Comparison of ENCODE assay signal across 27 cellular contexts in the genomic region with DNA sequence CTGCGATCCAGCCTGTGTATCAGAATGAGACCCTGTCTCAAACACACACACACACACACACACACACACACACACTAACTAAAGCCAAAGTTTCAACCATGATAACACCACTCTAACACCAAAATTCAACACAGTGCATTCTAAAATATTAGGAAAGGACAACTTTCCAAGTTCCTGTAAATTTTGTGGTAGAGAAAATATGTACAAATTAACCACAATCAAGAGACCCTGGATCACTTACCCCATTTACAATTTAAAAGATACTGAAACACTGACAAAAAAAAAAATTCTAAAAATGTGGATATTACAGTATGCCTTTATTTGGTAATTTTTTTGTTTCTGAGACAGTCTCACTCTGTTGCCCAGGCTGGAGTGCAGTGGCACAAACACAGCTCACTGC. TPM values are rescaled to one million over a fixed set of nuclear protein-coding genes. Genes with fewer than 3 reads are reported as not detected.
DNase-seq lines count a peak whose midpoint lies in the region; ATAC-seq and TF ChIP-seq lines count a peak whose summit lies in the region.
"Had no signal": no experiment of that assay in that cellular context is flagged by ENCODE, and none has a peak within 500 bp of the region (broad histone marks: within the 10 kb centered on the region; RNA-seq: fewer than 3 reads in every experiment).

No MANE protein-coding gene starts in this region.

- H3K56ac ChIP-seq in H9 (ENCODE audit: insufficient read length, low read depth, low read length), result no peak overlapping the region

- no peak overlapping the region for H2AK5ac ChIP-seq in H9 (ENCODE audit: insufficient read length, low read length)

- H3K4me1 ChIP-seq in H9 (ENCODE audit: insufficient read depth, low read length), result no peaks in the 10 kb centered on the region; the same call in 1 of the 2 replicates
- H3K4me1 ChIP-seq: Caco-2 had no signal

- H3K27ac Mint-ChIP-seq in H9, result peak overlapping the region in 2 of 3 experiments; percentile 6 to 40; a peak in 2 of 7 replicates
- H3K27ac Mint-ChIP-seq in T-helper 17 cell, result no peak overlapping the region
- H3K27ac Mint-ChIP-seq in endothelial cell (ENCODE audit: unreplicated experiment), result peak overlapping the region; percentile 13
- H3K27ac Mint-ChIP-seq: B cell; CD8-positive, alpha-beta T cell; T-cell had no signal

- no peak overlapping the region for H3K14ac ChIP-seq in H9 (ENCODE audit: insufficient read depth, low read length)

- no peak overlapping the region for H3K4me3 Mint-ChIP-seq in H9
- peak overlapping the region; percentile 5 for H3K4me3 Mint-ChIP-seq in T-helper 17 cell
- no peak overlapping the region for H3K4me3 Mint-ChIP-seq in endothelial cell (ENCODE audit: unreplicated experiment)
- H3K4me3 Mint-ChIP-seq: B cell; CD8-positive, alpha-beta T cell; T-cell had no signal

- peaks cover 8% of the 10 kb centered on the region in 2 experiments for H3K9me3 Mint-ChIP-seq in H9
- H3K9me3 Mint-ChIP-seq in endothelial cell (ENCODE audit: unreplicated experiment), result no peaks in the 10 kb centered on the region

- no peak overlapping the region for H2BK5ac ChIP-seq in H9 (ENCODE audit: insufficient read length, low read length)

- no peak overlapping the region for H3K18ac ChIP-seq in H9 (ENCODE audit: insufficient read length, low read depth, low read length)

- no peak overlapping the region for H3K4ac ChIP-seq in H9 (ENCODE audit: low read depth, low read length)

- H4K91ac ChIP-seq in H9 (ENCODE audit: insufficient read length, low read depth, low read length), result no peak overlapping the region

- ATAC-seq in T-helper 17 cell (no peak), GM18867 (IDR thresholded peaks at IDR 0.05; ENCODE audit: unreplicated experiment) (no peak), GM21528 (IDR thresholded peaks at IDR 0.05; ENCODE audit: low FRiP score, unreplicated experiment) (no peak)
- ATAC-seq: CD8-positive, alpha-beta T cell; PC-3; T-cell had no signal

- H2AFZ ChIP-seq in H9 (ENCODE audit: low read length), result no peak overlapping the region

- H2BK15ac ChIP-seq in H9 (ENCODE audit: low read depth, low read length), result no peak overlapping the region

- H3K27me3 Mint-ChIP-seq in H9 (ENCODE audit: low read depth), result no peaks in the 10 kb centered on the region
- H3K27me3 Mint-ChIP-seq in T-helper 17 cell, result no peaks in the 10 kb centered on the region
- H3K27me3 Mint-ChIP-seq in endothelial cell (ENCODE audit: unreplicated experiment), result peaks cover 2% of the 10 kb centered on the region
- H3K27me3 Mint-ChIP-seq: B cell, T-cell had no signal

- no peak overlapping the region for H2BK12ac ChIP-seq in H9 (ENCODE audit: insufficient read length, low read depth, low read length)

- H4K20me1 ChIP-seq in H9 (ENCODE audit: control insufficient read depth, insufficient read depth, insufficient read length), result no peaks in the 10 kb centered on the region

- no peak overlapping the region for H4K5ac ChIP-seq in H9 (ENCODE audit: insufficient read length, low read depth, low read length)

- H3K79me2 ChIP-seq in H9 (ENCODE audit: insufficient read depth, low read length), result peaks cover 17% of the 10 kb centered on the region; the same call in 1 of the 2 replicates

- no peak overlapping the region for H3K4me2 ChIP-seq in H9 (ENCODE audit: insufficient read depth, insufficient read length, low read length)

- H3T11ph ChIP-seq in H9 (ENCODE audit: low read length), result no peak overlapping the region

- no peak overlapping the region for H3K23ac ChIP-seq in H9 (ENCODE audit: insufficient read length, low read depth, low read length)

- no peaks in the 10 kb centered on the region for H3K27me3 ChIP-seq in H9 (ENCODE audit: insufficient read depth, low read length)
- H3K27me3 ChIP-seq: SJSA1 had no signal

- no peak overlapping the region for H3K27ac ChIP-seq in H9 (ENCODE audit: insufficient read length, low read depth, low read length)
- H3K27ac ChIP-seq: SJSA1 had no signal

- TF ChIP-seq CTCF in H9 (conservative IDR thresholded peaks at IDR 0.05), result no peak
- TF ChIP-seq CTCF in endothelial cell (IDR thresholded peaks at IDR 0.05; ENCODE audit: unreplicated experiment), result no peak

- H2BK20ac ChIP-seq in H9 (ENCODE audit: low read depth, low read length, poor library complexity, severe bottlenecking), result no peak overlapping the region

- no peak overlapping the region for H2BK120ac ChIP-seq in H9 (ENCODE audit: low read depth, low read length, poor library complexity, severe bottlenecking)

- H3K9me3 ChIP-seq in H9 (ENCODE audit: control insufficient read depth, low read depth, low read length) (no peaks in the 10 kb centered on the region), T-helper 17 cell (ENCODE audit: control insufficient read depth, low read length, poor library complexity, severe bottlenecking) (no peaks in the 10 kb centered on the region)
- H3K9me3 ChIP-seq: SJSA1 had no signal

- H3K4me1 Mint-ChIP-seq in H9 (peaks cover 6 to 18% of the 10 kb centered on the region in 2 experiments; a peak in 2 of 4 replicates), T-helper 17 cell (peaks cover 24% of the 10 kb centered on the region), endothelial cell (ENCODE audit: unreplicated experiment) (peaks cover 4% of the 10 kb centered on the region)

- DNase-seq in H9 (no peak), T-helper 17 cell (no peak), endothelial cell (ENCODE audit: low spot score) (no peak), germinal center (ENCODE audit: low spot score) (no peak), NCI-H526 treated with DMSO at 0.1 percent for 48 hours (lab: John Stamatoyannopoulos, UW) (no peak)
- DNase-seq: Caco-2; CD8-positive, alpha-beta T cell; GF-D8; Karpas-422; NCI-H1092 treated with DMSO at 0.1 percent for 48 hours; NCI-H1436; NCI-H187; NCI-H2081 treated with DMSO at 0.1 percent for 48 hours; NCI-H2171; NCI-H226; NCI-H510A; NCI-H774; PC-3; Right ventricle myocardium superior; T-cell had no signal

- H4K8ac ChIP-seq in H9 (replicated peaks; ENCODE audit: insufficient read length, low read depth, low read length), result no peak overlapping the region

- H3K79me1 ChIP-seq in H9 (ENCODE audit: insufficient read depth, low read depth, low read length, poor library complexity, severe bottlenecking), result peaks cover 2% of the 10 kb centered on the region

- no peak overlapping the region for H3K9ac ChIP-seq in H9 (ENCODE audit: extremely low read depth, insufficient read length, low read length)

- no peaks in the 10 kb centered on the region for H3K23me2 ChIP-seq in H9 (ENCODE audit: insufficient read length, low read depth, low read length, poor library complexity, severe bottlenecking)

- no CpG with 5 or more reads among the region's 1 CpG for WGBS in H9 (ENCODE audit: extremely low coverage, insufficient read length, low lambda C conversion rate)

- peaks cover 6 to 9% (median 9%) of the 10 kb centered on the region in 3 experiments for H3K36me3 Mint-ChIP-seq in H9 (ENCODE audit: insufficient read depth in 1 of 3, low read depth in 3 of 3)
- H3K36me3 Mint-ChIP-seq in T-helper 17 cell (ENCODE audit: low read depth), result peaks cover under 1% of the 10 kb centered on the region
- peaks cover 10% of the 10 kb centered on the region for H3K36me3 Mint-ChIP-seq in endothelial cell (ENCODE audit: low read depth, unreplicated experiment)

RNA-seq across cellular contexts. Expression of gene MRTFA, which starts 9.7 kb away (rescaled TPM):
- 38.1 and 44.4 TPM in 2 replicates for total RNA-seq in H9 (2021)
- total RNA-seq in T-helper 17 cell, result 10 to 100 TPM; 70.1 to 71.5 TPM
- 68.4 TPM for total RNA-seq in endothelial cell (ENCODE audit: unreplicated experiment)

RNA-seq across cellular contexts. Expression of gene MCHR1, which starts 52.5 kb away (rescaled TPM):
- total RNA-seq in H9 (2021) (2.8 and 2.9 TPM in 2 replicates), T-helper 17 cell (not detected), endothelial cell (ENCODE audit: unreplicated experiment) (6.6 TPM)
- total RNA-seq: A673; B cell; Caco-2; CD8-positive, alpha-beta T cell; H4; HT-29; PC-3; SJSA1; T-cell had no signal
